ENCODE assay signal across 1 cellular context in genomic region chr13:74574964-74575728, GRCh38.
TF ChIP-seq lines count a peak whose summit lies in the region.

No MANE protein-coding gene starts in this region.

TF ChIP-seq in H1, 55 proteins besides CTCF, POLR2A, EP300 and RAD21 (continued from another document):
- TF ChIP-seq CHD7 (IDR thresholded peaks at IDR 0.05; ENCODE audit: insufficient replicate concordance, low read length) (no peak), KDM5A (IDR thresholded peaks at IDR 0.05; ENCODE audit: low read length) (no peak)
